In the genomic region with DNA sequence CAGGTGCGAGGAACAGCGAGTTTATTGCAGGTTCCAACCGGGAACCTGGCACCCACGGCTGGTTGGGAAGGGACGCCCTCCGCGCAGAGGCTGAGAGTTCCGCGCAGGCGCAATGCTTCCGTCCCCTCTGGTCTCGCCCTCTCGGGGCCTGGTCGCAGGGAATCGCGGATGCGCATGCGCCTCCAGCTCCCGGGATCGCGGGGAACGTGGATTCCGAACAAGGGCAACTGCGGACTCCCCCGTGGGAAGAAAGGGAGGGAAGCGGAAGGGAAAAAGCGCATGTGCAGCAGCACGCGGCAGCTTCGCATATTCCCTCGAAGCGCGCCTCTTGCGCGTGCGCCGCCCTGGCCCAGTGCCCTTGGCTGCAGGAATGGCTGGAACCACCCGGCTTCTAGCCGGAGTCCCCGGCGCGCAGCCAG, we compare ENCODE assay signal across 10 cellular contexts. TPM values are rescaled to one million over a fixed set of nuclear protein-coding genes. Genes with fewer than 3 reads are reported as not detected.
A peak's percentile ranks its signal among the peaks of the same experiment; 100 is the strongest.
DNase-seq lines count a peak whose midpoint lies in the region; ATAC-seq and TF ChIP-seq lines count a peak whose summit lies in the region.
"Had no signal": no experiment of that assay in that cellular context is flagged by ENCODE, and none has a peak within 500 bp of the region (broad histone marks: within the 10 kb centered on the region; RNA-seq: fewer than 3 reads in every experiment).

No MANE protein-coding gene starts in this region.

- H3K4me1 ChIP-seq in osteoblast (ENCODE audit: insufficient read depth, low read length) (peaks cover 12% of the 10 kb centered on the region), Peyer's patch (peaks cover 0 to 24% (median 8%) of the 10 kb centered on the region in 4 donors)

- no peaks in the 10 kb centered on the region for H3K27me3 Mint-ChIP-seq in activated naive CD8-positive, alpha-beta T cell treated with anti-CD3 and anti-CD28 coated beads for 36 hours

- H3K36me3 Mint-ChIP-seq in activated naive CD8-positive, alpha-beta T cell treated with anti-CD3 and anti-CD28 coated beads for 36 hours = peaks cover 20% of the 10 kb centered on the region

- peak overlapping the region; percentile 23 for H3K4me2 ChIP-seq in osteoblast (ENCODE audit: insufficient read depth, low read length)

- no peak for DNase-seq in AG04449 (ENCODE audit: low read depth, low spot score)
- DNase-seq in activated naive CD8-positive, alpha-beta T cell treated with anti-CD3 and anti-CD28 coated beads for 36 hours = peak; percentile 28
- peak; percentile 87 for DNase-seq in Right ventricle myocardium inferior (ENCODE audit: missing footprints)
- DNase-seq in osteoblast (ENCODE audit: insufficient read length, low spot score, missing footprints) = no peak
- DNase-seq in Peyer's patch = no peak
- DNase-seq: NCI-H510A treated with DMSO at 0.1 percent for 48 hours had no signal

- ATAC-seq in Right ventricle myocardium inferior (peak; percentile 58), GM18502 (IDR thresholded peaks at IDR 0.05; ENCODE audit: poor library complexity, unreplicated experiment) (no peak), HG02642 (IDR thresholded peaks at IDR 0.05; ENCODE audit: poor library complexity, unreplicated experiment) (no peak), GM18867 (IDR thresholded peaks at IDR 0.05; ENCODE audit: unreplicated experiment) (no peak)

- peaks cover 3% of the 10 kb centered on the region for H4K20me1 ChIP-seq in osteoblast (ENCODE audit: insufficient read depth, low read length)

- no peak for TF ChIP-seq CTCF in AG04449 (IDR thresholded peaks at IDR 0.05; ENCODE audit: insufficient read depth, low read length, missing control alignments)
- TF ChIP-seq CTCF in osteoblast (IDR thresholded peaks at IDR 0.05; ENCODE audit: extremely low read depth, low read depth, low read length) = no peak
- TF ChIP-seq CTCF in Peyer's patch (IDR thresholded peaks at IDR 0.05) = no peak

- no peak for TF ChIP-seq POLR2A in Peyer's patch (IDR thresholded peaks at IDR 0.05)

- H3K27me3 ChIP-seq in osteoblast (ENCODE audit: insufficient read depth, low read length) = no peaks in the 10 kb centered on the region
- no peaks in the 10 kb centered on the region for H3K27me3 ChIP-seq in Peyer's patch

- no peak overlapping the region for H3K27ac ChIP-seq in osteoblast (ENCODE audit: low read depth, low read length)
- no peak overlapping the region for H3K27ac ChIP-seq in Peyer's patch
- H3K27ac ChIP-seq: neutrophil had no signal

- POLR2A ChIA-PET in AG04449 (lab: Yijun Ruan, JAX) = interaction anchor here (0.6 kb wide), 1 partner anchor 83 kb away, joined by 3 read pairs; no protein-coding TSS in a partner anchor

- intact Hi-C loops in Right ventricle myocardium inferior (cut with DNase I) = loop anchor here (10.0 kb wide), 1 partner anchor 309 kb away; the partner anchor contains the start of gene NR2C2AP

- no peak overlapping the region for H3K4me3 Mint-ChIP-seq in activated naive CD8-positive, alpha-beta T cell treated with anti-CD3 and anti-CD28 coated beads for 36 hours

- H3K9me3 Mint-ChIP-seq in activated naive CD8-positive, alpha-beta T cell treated with anti-CD3 and anti-CD28 coated beads for 36 hours = no peaks in the 10 kb centered on the region

- CTCF ChIA-PET in AG04449 (lab: Yijun Ruan, JAX) = interaction anchor here (1.4 kb wide), 1 partner anchor 15 kb away, joined by 3 read pairs; the partner anchor contains the start of gene YJEFN3

- H3K36me3 ChIP-seq in osteoblast (ENCODE audit: insufficient read depth, low read length) = peaks cover 2% of the 10 kb centered on the region
- H3K36me3 ChIP-seq in Peyer's patch = peaks cover 0 to 2% (median 0%) of the 10 kb centered on the region in 3 donors
- H3K36me3 ChIP-seq: neutrophil had no signal

- H3K79me2 ChIP-seq in osteoblast (ENCODE audit: insufficient read depth, low read length) = peaks cover 29% of the 10 kb centered on the region

- peaks cover 13% of the 10 kb centered on the region for H3K4me1 Mint-ChIP-seq in activated naive CD8-positive, alpha-beta T cell treated with anti-CD3 and anti-CD28 coated beads for 36 hours

- H3K9me3 ChIP-seq in osteoblast (ENCODE audit: low read depth, low read length) = peaks cover 3% of the 10 kb centered on the region
- no peaks in the 10 kb centered on the region for H3K9me3 ChIP-seq in Peyer's patch
- H3K9me3 ChIP-seq: neutrophil had no signal

- H3K27ac Mint-ChIP-seq in activated naive CD8-positive, alpha-beta T cell treated with anti-CD3 and anti-CD28 coated beads for 36 hours = no peak overlapping the region

- no peak overlapping the region for H2AFZ ChIP-seq in osteoblast (ENCODE audit: low read length)

- H3K4me3 ChIP-seq in AG04449 (ENCODE audit: low read depth, low read length) (peak overlapping the region; percentile 27), osteoblast (ENCODE audit: insufficient read depth, low read length) (peak overlapping the region; percentile 27), Peyer's patch (peak overlapping the region in 2 of 4 donors; percentile 19 to 23)

RNA-seq across cellular contexts. Expression of gene TSSK6, which starts 1.1 kb away (rescaled TPM):
- 1 to 10 TPM; 3.0 to 3.1 TPM for total RNA-seq in activated naive CD8-positive, alpha-beta T cell treated with anti-CD3 and anti-CD28 coated beads for 36 hours
- total RNA-seq in Right ventricle myocardium inferior = 0.32 TPM
- total RNA-seq in osteoblast = 2.7 and 4.3 TPM in 2 replicates
- total RNA-seq in Peyer's patch = 10 to 100 TPM in 2 of 4 donors, 1 to 10 TPM in 2; 3.0 to 14.0 (median 10.0) TPM

RNA-seq across cellular contexts. Expression of gene NDUFA13, which starts 1.8 kb away (rescaled TPM):
- 100 to 1,000 TPM; 306 to 312 TPM for total RNA-seq in activated naive CD8-positive, alpha-beta T cell treated with anti-CD3 and anti-CD28 coated beads for 36 hours
- total RNA-seq in Right ventricle myocardium inferior = 1,344 TPM
- 160 and 202 TPM in 2 replicates for total RNA-seq in osteoblast
- total RNA-seq in Peyer's patch = 100 to 1,000 TPM in 3 of 4 donors, 10 to 100 TPM in 1; 40.7 to 188 (median 126) TPM

RNA-seq across cellular contexts. Expression of gene YJEFN3, which starts 14.5 kb away (rescaled TPM):
- 1 to 10 TPM; 5.7 to 7.8 TPM for total RNA-seq in activated naive CD8-positive, alpha-beta T cell treated with anti-CD3 and anti-CD28 coated beads for 36 hours
- total RNA-seq in Right ventricle myocardium inferior (6.5 TPM), osteoblast (under 0.01 and 0.29 TPM in 2 replicates), Peyer's patch (1 to 10 TPM; 4.4 to 9.9 (median 5.6) TPM)

RNA-seq across cellular contexts. Expression of gene CILP2, which starts 23.8 kb away (rescaled TPM):
- under 1 TPM; 0.18 to 0.23 TPM for total RNA-seq in activated naive CD8-positive, alpha-beta T cell treated with anti-CD3 and anti-CD28 coated beads for 36 hours
- total RNA-seq in Right ventricle myocardium inferior (0.30 TPM), osteoblast (0.72 and 0.88 TPM in 2 replicates), Peyer's patch (not detected)

Comparison
In these comparisons a context has a peak if more than half of its experiments do, and no peak if none do; other contexts are left out.
1. DNase-seq: peak in activated naive CD8-positive, alpha-beta T cell treated with anti-CD3 and anti-CD28 coated beads for 36 hours (single experiment) and Right ventricle myocardium inferior (single experiment); none in AG04449 (single experiment), osteoblast (single experiment) and Peyer's patch (0 of 3).